In genomic region chr3:64264491-64265109, GRCh38 we compare ENCODE assay signal across 16 cellular contexts. TPM values are rescaled to one million over a fixed set of nuclear protein-coding genes. Genes with fewer than 3 reads are reported as not detected.
DNase-seq lines count a peak whose midpoint lies in the region; FAIRE-seq and TF ChIP-seq lines count a peak whose summit lies in the region.
"Had no signal": no experiment of that assay in that cellular context is flagged by ENCODE, and none has a peak within 500 bp of the region (broad histone marks: within the 10 kb centered on the region; RNA-seq: fewer than 3 reads in every experiment).

No MANE protein-coding gene starts in this region.

- H2BK120ac ChIP-seq in trophoblast cell (ENCODE audit: insufficient read depth, low read length, poor library complexity) = no peak overlapping the region

- no peak overlapping the region for H3K23ac ChIP-seq in trophoblast cell (ENCODE audit: low read length)

- intact Hi-C loops in esophagus muscularis mucosa (cut with DNase I) = loop anchor here (5.0 to 10.0 kb wide), 4 partner anchors 52 to 230 kb away; no protein-coding TSS in a partner anchor

- H3K9ac ChIP-seq in trophoblast cell (ENCODE audit: low read length) = no peak overlapping the region

- peaks cover 24% of the 10 kb centered on the region for H3K79me2 ChIP-seq in trophoblast cell (ENCODE audit: control insufficient read depth, insufficient read depth, low read length, poor library complexity)

- no peak overlapping the region for H2BK5ac ChIP-seq in trophoblast cell (ENCODE audit: low read depth, low read length, poor library complexity)

- H3K18ac ChIP-seq in trophoblast cell (ENCODE audit: low read length) = no peak overlapping the region

- no peak overlapping the region for H4K8ac ChIP-seq in trophoblast cell (ENCODE audit: low read depth, low read length)

- no peak overlapping the region for H2AFZ ChIP-seq in trophoblast cell (ENCODE audit: insufficient read depth, low read length, poor library complexity)

- no peak overlapping the region for H2AK5ac ChIP-seq in trophoblast cell (ENCODE audit: low read length)

- H3K36me3 ChIP-seq in esophagus muscularis mucosa = no peaks in the 10 kb centered on the region
- peaks cover 0 to 6% of the 10 kb centered on the region in 2 experiments for H3K36me3 ChIP-seq in trophoblast cell (ENCODE audit: control insufficient read depth in 1 of 2, insufficient read depth in 2 of 2, low read length in 2 of 2)
- no peaks in the 10 kb centered on the region for H3K36me3 ChIP-seq in small intestine (ENCODE audit: control insufficient read depth in 2 of 2, insufficient read depth in 2 of 2, low read length in 2 of 2)
- H3K36me3 ChIP-seq: thoracic aorta had no signal

- H3K27ac ChIP-seq in esophagus muscularis mucosa (replicated peaks in 1 of 4) (peak overlapping the region; percentile 92 to 96 (median 94)), trophoblast cell (ENCODE audit: low read depth, low read length) (peak overlapping the region; percentile 59), small intestine (ENCODE audit: low read depth in 1 of 2, low read length in 1 of 2) (peak overlapping the region in 1 of 2 donors; percentile 36)

- DNase-seq in AG08395 (ENCODE audit: low spot score) (peak; percentile 17), RPMI7951 (ENCODE audit: low read depth) (peak; percentile 53), esophagus muscularis mucosa (ENCODE audit: extremely low spot score) (no peak), trophoblast cell (peak; percentile 72 to 82), NCI-H345 treated with DMSO at 0.1 percent for 48 hours (lab: John Stamatoyannopoulos, UW; ENCODE audit: unreplicated experiment) (no peak), NCI-H526 (lab: John Stamatoyannopoulos, UW) (no peak), C1 segment of cervical spinal cord (lab: John Stamatoyannopoulos, UW) (no peak), small intestine (no peak)
- DNase-seq: activated CD4-positive, CD25-positive, alpha-beta regulatory T cell; activated CD8-positive, alpha-beta memory T cell treated with anti-CD3 and anti-CD28 coated beads, Interleukin-2, amount 50 U/mL, for 48 hours; activated naive CD4-positive, alpha-beta T cell treated with anti-CD3 and anti-CD28 coated beads, Interleukin-2, amount 10 ng/mL, durations not matched to agents 7 days and 5 days; DMS53; mesendoderm; NCI-H1048 had no signal

- no peak for FAIRE-seq in small intestine (lab: Jason Lieb, UNC)
- FAIRE-seq: HTR-8/SVneo had no signal

- H3K4me1 ChIP-seq in esophagus muscularis mucosa (peaks cover 60 to 81% (median 75%) of the 10 kb centered on the region in 4 donors), trophoblast cell (ENCODE audit: control insufficient read depth in 1 of 2, insufficient read depth in 2 of 2, low read length in 2 of 2) (peaks cover 15 to 21% of the 10 kb centered on the region in 2 experiments), small intestine (ENCODE audit: control insufficient read depth in 2 of 2, insufficient read depth in 1 of 2, low read depth in 1 of 2, low read length in 1 of 2) (peaks cover 0 to under 1% of the 10 kb centered on the region in 2 donors)

- no peak for TF ChIP-seq EP300 in esophagus muscularis mucosa (IDR thresholded peaks at IDR 0.05)

- no peak overlapping the region for H3K14ac ChIP-seq in trophoblast cell (ENCODE audit: low read length)

- H4K91ac ChIP-seq in trophoblast cell (ENCODE audit: low read depth, low read length) = no peak overlapping the region

- H3K9me3 ChIP-seq in esophagus muscularis mucosa (no peaks in the 10 kb centered on the region), trophoblast cell (ENCODE audit: insufficient read depth, low read depth, low read length) (no peaks in the 10 kb centered on the region), small intestine (ENCODE audit: control insufficient read depth, low read depth) (no peaks in the 10 kb centered on the region)
- H3K9me3 ChIP-seq: thoracic aorta had no signal

- peak overlapping the region; percentile 41 for H3K4me2 ChIP-seq in trophoblast cell (ENCODE audit: low read length)

- H2BK12ac ChIP-seq in trophoblast cell (ENCODE audit: low read length) = no peak overlapping the region

- H3K4me3 ChIP-seq in esophagus muscularis mucosa (peak overlapping the region; percentile 78 to 80 (median 80)), trophoblast cell (ENCODE audit: low read depth, low read length) (no peak overlapping the region), small intestine (ENCODE audit: low read depth in 1 of 2, low read length in 2 of 2) (no peak overlapping the region)

- H3K4ac ChIP-seq in trophoblast cell (ENCODE audit: low read depth, low read length) = no peak overlapping the region

- H3K79me1 ChIP-seq in trophoblast cell (ENCODE audit: low read length) = peaks cover 27% of the 10 kb centered on the region

- 47% methylated on average over 4 of the region's 4 CpGs for WGBS in esophagus muscularis mucosa
- no CpG with 5 or more reads among the region's 4 CpGs for WGBS in trophoblast cell (ENCODE audit: extremely low coverage, insufficient coverage, insufficient read length)
- WGBS in small intestine, 3 donors = 62 to 72% (median 69%) methylated on average over 4 of the region's 4 CpGs

- H3K27me3 ChIP-seq in esophagus muscularis mucosa = no peaks in the 10 kb centered on the region
- no peaks in the 10 kb centered on the region for H3K27me3 ChIP-seq in trophoblast cell (ENCODE audit: insufficient read depth, low read length)
- no peaks in the 10 kb centered on the region for H3K27me3 ChIP-seq in small intestine (ENCODE audit: control insufficient read depth in 2 of 2, insufficient read depth in 2 of 2, low read length in 2 of 2)

- no peak overlapping the region for H4K12ac ChIP-seq in trophoblast cell (ENCODE audit: low read depth, low read length)

- no peak for TF ChIP-seq POLR2A in esophagus muscularis mucosa (IDR thresholded peaks at IDR 0.05; ENCODE audit: low read depth)

- no peak for TF ChIP-seq CTCF in esophagus muscularis mucosa (IDR thresholded peaks at IDR 0.05)

RNA-seq across cellular contexts. Expression of gene PRICKLE2, which starts 39.3 kb away (rescaled TPM):
- 9.8 and 15.0 TPM in 2 replicates for total RNA-seq in RPMI7951 (2014; rRNA removed; shearing (Covaris generic))
- total RNA-seq in esophagus muscularis mucosa = 10 to 100 TPM; 71.8 to 99.9 (median 84.4) TPM
- 24.6 and 25.1 TPM in 2 replicates for polyA plus RNA-seq in trophoblast cell (2013)
- polyA plus RNA-seq in small intestine = 1 to 10 TPM in 1 of 3 donors, under 1 TPM in 1, not detected in 1; 0.54 to 2.5 TPM

Comparison
In these comparisons a context has a peak if more than half of its experiments do, and no peak if none do; other contexts are left out.
1. DNase-seq: peak in AG08395 (single experiment), RPMI7951 (single experiment) and trophoblast cell (2 of 2); none in esophagus muscularis mucosa (single experiment), NCI-H345 treated with DMSO at 0.1 percent for 48 hours (single experiment), NCI-H526 (0 of 2), C1 segment of cervical spinal cord (0 of 14) and small intestine (single experiment).
2. H3K4me3 ChIP-seq: peak in esophagus muscularis mucosa (4 of 4); none in trophoblast cell (single experiment) and small intestine (0 of 2).